In genomic region chr7:101935521-101936141, GRCh38 we compare ENCODE assay signal across 9 cellular contexts.
DNase-seq lines count a peak whose midpoint lies in the region; ATAC-seq and TF ChIP-seq lines count a peak whose summit lies in the region.
"Had no signal": no experiment of that assay in that cellular context is flagged by ENCODE, and none has a peak within 500 bp of the region (broad histone marks: within the 10 kb centered on the region; RNA-seq: fewer than 3 reads in every experiment).

No MANE protein-coding gene starts in this region.

- H3K4me3 Mint-ChIP-seq in endodermal cell, result peak overlapping the region; percentile 45
- H3K4me3 Mint-ChIP-seq in memory B cell, result peak overlapping the region; percentile 22

- H3K27me3 ChIP-seq in endodermal cell (ENCODE audit: control insufficient read depth, insufficient read depth, low read length, poor library complexity, severe bottlenecking), result no peaks in the 10 kb centered on the region
- H3K27me3 ChIP-seq in stomach smooth muscle (ENCODE audit: control insufficient read depth in 1 of 2, insufficient read depth in 2 of 2, low read length in 2 of 2), result no peaks in the 10 kb centered on the region

- H3K27ac ChIP-seq in endodermal cell (ENCODE audit: low read depth, low read length) (no peak overlapping the region), stomach smooth muscle (ENCODE audit: low read length) (peak overlapping the region; percentile 90)

- H3K4me1 ChIP-seq in endodermal cell (ENCODE audit: control insufficient read depth, insufficient read depth, low read length), result peaks cover 34% of the 10 kb centered on the region
- H3K4me1 ChIP-seq in stomach smooth muscle (ENCODE audit: control insufficient read depth, insufficient read depth, low read length), result peaks cover 35% of the 10 kb centered on the region

- H3K9ac ChIP-seq in endodermal cell (ENCODE audit: extremely low read depth, low read length, poor library complexity, severe bottlenecking), result no peak overlapping the region
- H3K9ac ChIP-seq in stomach smooth muscle (ENCODE audit: low read length in 2 of 2), result peak overlapping the region in 1 of 2 donors; percentile 71

- H3K36me3 Mint-ChIP-seq in endodermal cell (ENCODE audit: low read depth) (peaks cover 16% of the 10 kb centered on the region), memory B cell (peaks cover 6% of the 10 kb centered on the region)

- H3K4me1 Mint-ChIP-seq in endodermal cell, result peaks cover 69% of the 10 kb centered on the region
- H3K4me1 Mint-ChIP-seq in memory B cell, result peaks cover 19% of the 10 kb centered on the region

- DNase-seq in LHCN-M2 (ENCODE audit: low read depth), result peak; percentile 14
- peak; percentile 68 for DNase-seq in endodermal cell
- no peak for DNase-seq in memory B cell (ENCODE audit: low spot score in 2 of 2)
- DNase-seq in GDM1 (lab: John Stamatoyannopoulos, UW), result no peak
- no peak for DNase-seq in cortex of kidney (lab: John Stamatoyannopoulos, UW)
- no peak for DNase-seq in islet precursor cell
- no peak for DNase-seq in SK-N-DZ (ENCODE audit: low spot score)
- DNase-seq: NCI-H187 had no signal

- WGBS in endodermal cell (ENCODE audit: insufficient coverage in 1 of 2, insufficient read length in 1 of 2), 2 experiments, result 74 to 77% methylated on average over 13 to 14 of the region's 14 CpGs

- H3K9me3 ChIP-seq in endodermal cell (ENCODE audit: control insufficient read depth, low read length), result no peaks in the 10 kb centered on the region
- no peaks in the 10 kb centered on the region for H3K9me3 ChIP-seq in stomach smooth muscle (ENCODE audit: control insufficient read depth in 2 of 2, low read length in 2 of 2)

- H3K36me3 ChIP-seq in endodermal cell (ENCODE audit: control insufficient read depth, insufficient read depth, low read length) (peaks cover 14% of the 10 kb centered on the region), stomach smooth muscle (ENCODE audit: control insufficient read depth in 2 of 2, insufficient read depth in 2 of 2, low read length in 2 of 2) (no peaks in the 10 kb centered on the region)

- peaks cover 9% of the 10 kb centered on the region for H3K9me3 Mint-ChIP-seq in endodermal cell
- no peaks in the 10 kb centered on the region for H3K9me3 Mint-ChIP-seq in memory B cell

- H3K27ac Mint-ChIP-seq in endodermal cell (peak overlapping the region; percentile 96), memory B cell (peak overlapping the region; percentile 29)

- H3K27me3 Mint-ChIP-seq in endodermal cell (ENCODE audit: insufficient read depth) (no peaks in the 10 kb centered on the region), memory B cell (no peaks in the 10 kb centered on the region)

- H3K4me3 ChIP-seq in endodermal cell (ENCODE audit: low read length), result no peak overlapping the region
- H3K4me3 ChIP-seq in stomach smooth muscle (ENCODE audit: low read length in 2 of 2), result peak overlapping the region in 1 of 2 donors; percentile 15

- ATAC-seq in memory B cell (ENCODE audit: low read depth), result peak; percentile 16

- no peak for TF ChIP-seq CTCF in endodermal cell (conservative IDR thresholded peaks at IDR 0.05)

Comparison
In these comparisons a context has a peak if more than half of its experiments do, and no peak if none do; other contexts are left out.
1. DNase-seq: peak in LHCN-M2 (single experiment) and endodermal cell (single experiment); none in memory B cell (0 of 2), GDM1 (single experiment), cortex of kidney (single experiment), islet precursor cell (single experiment) and SK-N-DZ (single experiment).